Comparison of ENCODE assay signal across 8 cellular contexts in genomic region chr10:97686962-97687784, GRCh38. TPM values are rescaled to one million over a fixed set of nuclear protein-coding genes. Genes with fewer than 3 reads are reported as not detected.
DNase-seq lines count a peak whose midpoint lies in the region; ATAC-seq, FAIRE-seq and TF ChIP-seq lines count a peak whose summit lies in the region.

A gene with protein sequence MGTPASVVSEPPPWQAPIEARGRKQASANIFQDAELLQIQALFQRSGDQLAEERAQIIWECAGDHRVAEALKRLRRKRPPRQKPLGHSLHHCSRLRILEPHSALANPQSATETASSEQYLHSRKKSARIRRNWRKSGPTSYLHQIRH (minus strand): TSS chr10:97687241. CDS start chr10:97679905, 7,336 bp downstream.

- TF ChIP-seq EP300 in HepG2 (IDR thresholded peaks at IDR 0.05; ENCODE audit: low read depth in 2 of 2, low read length in 2 of 2) = peak; percentile 27 to 31; a peak in 2 of 4 replicates
- peak; percentile 60 for TF ChIP-seq EP300 in HepG2 (CRISPR knock-in tag; IDR thresholded peaks at IDR 0.05; ENCODE audit: borderline replicate concordance)

- no peak for TF ChIP-seq CTCF in CD14-positive monocyte (IDR thresholded peaks at IDR 0.05)
- peak; percentile 25; the same call in 1 of the 2 replicates for TF ChIP-seq CTCF in HepG2 (CRISPR knock-in tag; IDR thresholded peaks at IDR 0.05)

- POLR2A ChIA-PET in HepG2 (lab: Yijun Ruan, JAX) = interaction anchor here (0.6 to 3.5 kb wide), 21 partner anchors 11 to 286 kb away, joined by 3 to 39 read pairs (median 5); partner anchors contain the start of genes HOGA1, PI4K2A, RRP12 and UBTD1

- peak within 1 kb of the TSS; percentile 87 to 96 (median 93) for H3K27ac Mint-ChIP-seq in CD14-positive monocyte
- peak within 1 kb of the TSS; percentile 93 for H3K27ac Mint-ChIP-seq in dendritic cell treated with granulocyte-macrophage colony-stimulating factor and Interleukin-4, amounts not matched to agents 40 ng/mL and 50 ng/mL, for 4 days

- peak within 1 kb of the TSS; percentile 91 to 97 (median 95) for H3K4me3 ChIP-seq in HepG2 (replicated peaks in 1 of 3; ENCODE audit: insufficient read depth in 1 of 3, low read depth in 2 of 3, low read length in 3 of 3)

- peak; percentile 98 for DNase-seq in CD14-positive monocyte (ENCODE audit: low spot score)
- DNase-seq in NCI-H748 (lab: John Stamatoyannopoulos, UW; ENCODE audit: unreplicated experiment) = peak; percentile 95
- peak; percentile 88 to 89 for DNase-seq in activated CD4-positive, alpha-beta T cell treated with anti-CD3 and anti-CD28 coated beads, Interleukin-2, amount 50 U/mL, for 24 hours (ENCODE audit: low read depth in 1 of 2, low spot score in 1 of 2)
- DNase-seq in HepG2 (ENCODE audit: low spot score) = peak; percentile 95
- DNase-seq in stimulated activated CD4-positive, alpha-beta T cell treated with anti-CD3 and anti-CD28 coated beads, Interleukin-2, amount 100 ng/mL, for 48 hours = peak; percentile 87 to 91

- H3K4me3 Mint-ChIP-seq in CD14-positive monocyte = peak within 1 kb of the TSS; percentile 88 to 90
- H3K4me3 Mint-ChIP-seq in dendritic cell treated with granulocyte-macrophage colony-stimulating factor and Interleukin-4, amounts not matched to agents 40 ng/mL and 50 ng/mL, for 4 days = peak within 1 kb of the TSS; percentile 90

- peak within 1 kb of the TSS; percentile 61 for H2AFZ ChIP-seq in HepG2 (ENCODE audit: low read length)

- H3K27me3 ChIP-seq in HepG2 (ENCODE audit: control insufficient read depth in 1 of 2, insufficient read depth in 2 of 2, low read length in 2 of 2) = no peaks in the 10 kb centered on the region; a peak in 1 of 5 replicates

- CTCF ChIA-PET in HepG2 (lab: Yijun Ruan, JAX; ENCODE audit: low intra/inter-chr PET ratio, low total read pairs) = no interaction called here

- peaks cover 0 to 3% (median 0%) of the 10 kb centered on the region in 7 donors for H3K9me3 Mint-ChIP-seq in CD14-positive monocyte
- no peaks in the 10 kb centered on the region for H3K9me3 Mint-ChIP-seq in dendritic cell treated with granulocyte-macrophage colony-stimulating factor and Interleukin-4, amounts not matched to agents 40 ng/mL and 50 ng/mL, for 4 days

- H3K79me2 ChIP-seq in HepG2 (ENCODE audit: insufficient read depth, low read length) = peaks cover 43% of the 10 kb centered on the region

- peaks cover 0 to 2% of the 10 kb centered on the region in 2 donors for H3K36me3 Mint-ChIP-seq in CD14-positive monocyte
- H3K36me3 Mint-ChIP-seq in dendritic cell treated with granulocyte-macrophage colony-stimulating factor and Interleukin-4, amounts not matched to agents 40 ng/mL and 50 ng/mL, for 4 days (ENCODE audit: low read depth) = peaks cover 6% of the 10 kb centered on the region

- H3K36me3 ChIP-seq in HepG2 (replicated peaks in 1 of 2; ENCODE audit: control insufficient read depth in 1 of 2, insufficient read depth in 2 of 2, low read length in 2 of 2) = no peaks in the 10 kb centered on the region

- in situ Hi-C loops in HepG2 (cut with HindIII; ENCODE audit: extremely low pct_ligation_motif_present, low pct_unique_long_range_greater_than_20kb) = no loop called here

- H3K9me3 ChIP-seq in HepG2 (ENCODE audit: low read length) = no peaks in the 10 kb centered on the region

- ATAC-seq in GM19395 (IDR thresholded peaks at IDR 0.05; ENCODE audit: unreplicated experiment) (peak; percentile 92), HG03558 (IDR thresholded peaks at IDR 0.05; ENCODE audit: extremely low read depth, unreplicated experiment) (peak; percentile 87), HepG2 (peak; percentile 84)

- H3K27ac ChIP-seq in HepG2 (ENCODE audit: extremely low read length, insufficient read depth, low read length) = peak within 1 kb of the TSS; percentile 94

- H3K4me1 Mint-ChIP-seq in CD14-positive monocyte = peaks cover 63% of the 10 kb centered on the region
- peaks cover 66% of the 10 kb centered on the region for H3K4me1 Mint-ChIP-seq in dendritic cell treated with granulocyte-macrophage colony-stimulating factor and Interleukin-4, amounts not matched to agents 40 ng/mL and 50 ng/mL, for 4 days (ENCODE audit: low read depth)

- H3K9ac ChIP-seq in HepG2 (ENCODE audit: insufficient read depth, low read depth, low read length) = peak within 1 kb of the TSS; percentile 96

- intact Hi-C loops in CD14-positive monocyte (cut with micrococcal nuclease) = loop anchor here (5.0 to 10.0 kb wide), 3 partner anchors 45 to 942 kb away; partner anchors contain the start of genes ZFYVE27 (in 2 of the 2) and PI4K2A (in 1 of the 2)
- intact Hi-C loops in dendritic cell treated with granulocyte-macrophage colony-stimulating factor and Interleukin-4, amounts not matched to agents 40 ng/mL and 50 ng/mL, for 4 days (cut with micrococcal nuclease) = loop anchor here (2.0 kb wide), 1 partner anchor 46 kb away; the partner anchor contains the start of gene PI4K2A
- intact Hi-C loops in HepG2 (cut with micrococcal nuclease; ENCODE audit: unreplicated experiment) = no loop called here

- H4K20me1 ChIP-seq in HepG2 (ENCODE audit: insufficient read depth, low read length) = peaks cover 10% of the 10 kb centered on the region

- BruUV-seq in HepG2 (replicated peaks; lab: Mats Ljungman, UMichigan) = no TSS peak

- 0% methylated on average over 4 of the region's 78 CpGs for WGBS in HepG2 (ENCODE audit: low lambda C conversion rate)

- no peak for FAIRE-seq in HepG2 (lab: Jason Lieb, UNC)

- peak; percentile 84 to 87 for TF ChIP-seq POLR2A in HepG2 (IDR thresholded peaks at IDR 0.05; ENCODE audit: insufficient read depth in 1 of 2, low read depth in 2 of 2, low read length in 2 of 2)

- peak within 1 kb of the TSS; percentile 94 for H3K4me2 ChIP-seq in HepG2 (ENCODE audit: low read depth, low read length)

- H3K27me3 Mint-ChIP-seq in CD14-positive monocyte (ENCODE audit: low read depth in 3 of 3) = peaks cover 0 to 2% (median 1%) of the 10 kb centered on the region in 3 donors
- no peaks in the 10 kb centered on the region for H3K27me3 Mint-ChIP-seq in dendritic cell treated with granulocyte-macrophage colony-stimulating factor and Interleukin-4, amounts not matched to agents 40 ng/mL and 50 ng/mL, for 4 days

- H3K4me1 ChIP-seq in HepG2 (ENCODE audit: insufficient read depth, low read length) = peaks cover 54% of the 10 kb centered on the region

- peak; percentile 20; the same call in 1 of the 2 replicates for TF ChIP-seq RAD21 in HepG2 (CRISPR knock-in tag; IDR thresholded peaks at IDR 0.05)

TF ChIP-seq in HepG2, 621 proteins besides CTCF, POLR2A, EP300 and RAD21 (continues in another document):
- TF ChIP-seq TCF7L2 (IDR thresholded peaks at IDR 0.05; ENCODE audit: low read depth, low read length) (no peak), ZNF740 (CRISPR knock-in tag; IDR thresholded peaks at IDR 0.05) (no peak), TBP (CRISPR knock-in tag; IDR thresholded peaks at IDR 0.05) (no peak; the same call in 1 of the 2 replicates), ZNF282 (IDR thresholded peaks at IDR 0.05; ENCODE audit: partially characterized antibody) (no peak), TCF7 (IDR thresholded peaks at IDR 0.05; ENCODE audit: low read depth) (peak; percentile 63), MIER2 (CRISPR knock-in tag; IDR thresholded peaks at IDR 0.05) (0 out of 2 replicates have a peak, but pooled peaks have one; percentile 2)

RNA-seq across cellular contexts. Expression of the gene that starts here (rescaled TPM):
- polyA plus RNA-seq in CD14-positive monocyte (1 to 10 TPM; 2.0 to 2.9 TPM), HepG2 (2011; rRNA removed) (60.6 and 61.2 TPM in 2 replicates)
- 39.8 and 47.6 TPM in 2 replicates for total RNA-seq in HepG2 (2016; rRNA removed; fragmentation: Illumina TruSeq; extraction: Trizol)
- total RNA-seq in HepG2 (2016; cell fraction: cytosol; rRNA removed; fragmentation: Illumina TruSeq; extraction: Trizol; ENCODE audit: low read depth) = 17.3 and 23.9 TPM in 2 replicates
- 40.9 and 48.9 TPM in 2 replicates for total RNA-seq in HepG2 (2016; cell fraction: insoluble cytoplasmic fraction; rRNA removed; fragmentation: Illumina TruSeq; extraction: Trizol)
- total RNA-seq in HepG2 (2016; cell fraction: membrane; rRNA removed; fragmentation: Illumina TruSeq; extraction: Trizol) = 32.7 and 40.7 TPM in 2 replicates
- 19.1 and 24.2 TPM in 2 replicates for total RNA-seq in HepG2 (2016; cell fraction: nucleus; rRNA removed; fragmentation: Illumina TruSeq; extraction: Trizol)
- 46.9 and 72.0 TPM in 2 replicates for polyA plus RNA-seq in HepG2 (2011; cell fraction: cytosol; rRNA removed)
- 30.9 and 32.2 TPM in 2 replicates for polyA plus RNA-seq in HepG2 (2011; cell fraction: nucleus; rRNA removed)
- 17.8 and 27.6 TPM in 2 replicates for polyA plus RNA-seq in HepG2 (2012)
- 15.1 and 21.8 TPM in 2 replicates for polyA plus RNA-seq in HepG2 (2016; cell fraction: cytosol; fragmentation: Illumina TruSeq; extraction: Trizol; ENCODE audit: low read depth)
- 52.4 and 52.8 TPM in 2 replicates for polyA plus RNA-seq in HepG2 (2016; cell fraction: insoluble cytoplasmic fraction; fragmentation: Illumina TruSeq; extraction: Trizol; ENCODE audit: low read depth)
- polyA plus RNA-seq in HepG2 (2016; cell fraction: membrane; fragmentation: Illumina TruSeq; extraction: Trizol; ENCODE audit: low read depth) = 23.9 and 32.8 TPM in 2 replicates
- polyA plus RNA-seq in HepG2 (2016; cell fraction: nucleus; fragmentation: Illumina TruSeq; extraction: Trizol; ENCODE audit: insufficient read depth, low read depth) = 25.4 and 28.6 TPM in 2 replicates
- polyA minus RNA-seq in HepG2 (2011; rRNA and poly(A)+ RNA removed; ENCODE audit: low replicate concordance) = 68.6 and 143 TPM in 2 replicates
- polyA minus RNA-seq in HepG2 (2011; cell fraction: cytosol; rRNA and poly(A)+ RNA removed) = 32.1 and 32.4 TPM in 2 replicates
- 21.8 and 28.6 TPM in 2 replicates for polyA minus RNA-seq in HepG2 (2011; cell fraction: nucleus; rRNA and poly(A)+ RNA removed)

Comparison
In these comparisons a context has a peak if more than half of its experiments do, and no peak if none do; other contexts are left out.
1. Peak in every context shown above with its lines: DNase-seq, ATAC-seq, H3K4me3 ChIP-seq and H3K27ac ChIP-seq.
2. RNA of the gene that starts here (polyA plus RNA-seq): 15.1 to 72.0 TPM in HepG2; 2.0 to 2.9 TPM in CD14-positive monocyte; every median in the first group is over 4 times any median in the second.